ENCODE assay signal across 24 cellular contexts in genomic region chr19:45315304-45315703, GRCh38. TPM values are rescaled to one million over a fixed set of nuclear protein-coding genes. Genes with fewer than 3 reads are reported as not detected.
DNase-seq lines count a peak whose midpoint lies in the region; ATAC-seq, FAIRE-seq and TF ChIP-seq lines count a peak whose summit lies in the region.
"Had no signal": no experiment of that assay in that cellular context is flagged by ENCODE, and none has a peak within 500 bp of the region (broad histone marks: within the 10 kb centered on the region; RNA-seq: fewer than 3 reads in every experiment).

No MANE protein-coding gene starts in this region.

- H3K23ac ChIP-seq in neuronal stem cell (ENCODE audit: low read depth, low read length, poor library complexity): peak overlapping the region; percentile 20

- CTCF ChIA-PET in K562 (lab: Yijun Ruan, JAX; ENCODE audit: low intra/inter-chr PET ratio): no interaction called here

- peak overlapping the region in 1 of 2 experiments; percentile 75; a peak in 2 of 4 replicates for H3K9ac ChIP-seq in K562 (ENCODE audit: insufficient read depth in 1 of 2, low read depth in 2 of 2, low read length in 2 of 2)
- no peak overlapping the region for H3K9ac ChIP-seq in neuronal stem cell (ENCODE audit: low read depth, low read length, poor library complexity)
- peak overlapping the region in 1 of 3 donors; percentile 40 for H3K9ac ChIP-seq in skeletal muscle tissue (ENCODE audit: low read depth in 1 of 3, low read length in 3 of 3)

- FAIRE-seq in K562 (lab: Jason Lieb, UNC): no peak
- FAIRE-seq: A204.1, D721Med, G401.6, GM12891, GM18507, H54, HTR-8/SVneo had no signal

- H3K9me3 ChIP-seq in right cardiac atrium (ENCODE audit: control insufficient read depth, low read length) (no peaks in the 10 kb centered on the region), K562 (replicated peaks; ENCODE audit: control insufficient read depth, insufficient read depth, low read depth, low read length) (no peaks in the 10 kb centered on the region), neuronal stem cell (replicated peaks in 1 of 2; ENCODE audit: control insufficient read depth in 2 of 2, insufficient read depth in 1 of 2, low read depth in 1 of 2, low read length in 2 of 2) (no peaks in the 10 kb centered on the region), skeletal muscle tissue (ENCODE audit: control insufficient read depth in 3 of 3, low read length in 3 of 3) (no peaks in the 10 kb centered on the region), esophagus muscularis mucosa (no peaks in the 10 kb centered on the region)
- H3K9me3 ChIP-seq: Caco-2 had no signal

- no peaks in the 10 kb centered on the region for H3K36me3 ChIP-seq in K562 (ENCODE audit: control insufficient read depth, insufficient read depth, low read length)
- H3K36me3 ChIP-seq in neuronal stem cell (replicated peaks in 1 of 2; ENCODE audit: control insufficient read depth in 2 of 2, insufficient read depth in 2 of 2, low read length in 2 of 2): no peaks in the 10 kb centered on the region
- peaks cover 38 to 71% (median 58%) of the 10 kb centered on the region in 3 donors for H3K36me3 ChIP-seq in skeletal muscle tissue (ENCODE audit: control insufficient read depth in 3 of 3, insufficient read depth in 3 of 3, low read length in 3 of 3)
- H3K36me3 ChIP-seq in esophagus muscularis mucosa: peaks cover 0 to 53% (median 0%) of the 10 kb centered on the region in 4 donors

- peak overlapping the region; percentile 67 for H2BK15ac ChIP-seq in neuronal stem cell (ENCODE audit: low read length)

- no peak overlapping the region for H2BK120ac ChIP-seq in neuronal stem cell (ENCODE audit: low read depth, low read length)

- WGBS in right cardiac atrium: 68% methylated on average over 21 of the region's 21 CpGs
- WGBS in K562 (ENCODE audit: insufficient coverage, low coverage, missing lambda C conversion rate): 31% methylated on average over 16 of the region's 21 CpGs
- no CpG with 5 or more reads among the region's 21 CpGs for WGBS in neuronal stem cell (ENCODE audit: extremely low coverage in 2 of 2, insufficient read length in 2 of 2, insufficient replicate concordance in 1 of 2), 2 donors
- WGBS in esophagus muscularis mucosa: 50% methylated on average over 16 of the region's 21 CpGs

- BruUV-seq in K562 (replicated peaks; lab: Mats Ljungman, UMichigan): no TSS peak

- H3K27ac ChIP-seq in right cardiac atrium (ENCODE audit: low read length) (no peak overlapping the region), K562 (ENCODE audit: extremely low read depth, low read depth, low read length) (no peak overlapping the region), neuronal stem cell (replicated peaks; ENCODE audit: low read length) (no peak overlapping the region), skeletal muscle tissue (ENCODE audit: low read depth, low read length) (no peak overlapping the region), esophagus muscularis mucosa (replicated peaks in 1 of 4) (no peak overlapping the region)
- H3K27ac ChIP-seq: C4-2B had no signal

- H3K4me1 ChIP-seq in right cardiac atrium (ENCODE audit: control insufficient read depth, insufficient read depth, low read length): no peaks in the 10 kb centered on the region
- H3K4me1 ChIP-seq in K562 (replicated peaks in 1 of 2; ENCODE audit: control insufficient read depth in 2 of 2, insufficient read depth in 2 of 2, low read length in 2 of 2): peaks cover 0 to 20% of the 10 kb centered on the region in 2 experiments; a peak in 3 of 5 replicates
- H3K4me1 ChIP-seq in neuronal stem cell (ENCODE audit: control insufficient read depth in 2 of 2, insufficient read depth in 1 of 2, low read depth in 1 of 2, low read length in 2 of 2): no peaks in the 10 kb centered on the region
- H3K4me1 ChIP-seq in skeletal muscle tissue (ENCODE audit: control insufficient read depth in 3 of 3, insufficient read depth in 3 of 3, low read length in 3 of 3): peaks cover 34 to 74% (median 66%) of the 10 kb centered on the region in 3 donors
- peaks cover 0 to 3% (median 0%) of the 10 kb centered on the region in 4 donors for H3K4me1 ChIP-seq in esophagus muscularis mucosa
- H3K4me1 ChIP-seq: Caco-2 had no signal

- no peaks in the 10 kb centered on the region for H3K79me2 ChIP-seq in K562 (ENCODE audit: control insufficient read depth, insufficient read depth, low read length)

- H3K18ac ChIP-seq in neuronal stem cell (ENCODE audit: low read length): peak overlapping the region; percentile 76

- no peak overlapping the region for H2AFZ ChIP-seq in K562 (ENCODE audit: low read depth, low read length)
- no peak overlapping the region for H2AFZ ChIP-seq in neuronal stem cell (ENCODE audit: low read length)

- no peaks in the 10 kb centered on the region for H3K9me1 ChIP-seq in K562 (ENCODE audit: control insufficient read depth, insufficient read depth, low read length)

- POLR2A ChIA-PET in K562 (lab: Yijun Ruan, JAX): no interaction called here

- peak overlapping the region; percentile 38 for H3K14ac ChIP-seq in neuronal stem cell (ENCODE audit: low read length)

- TF ChIP-seq POLR2A in K562 (conservative IDR thresholded peaks at IDR 0.05) (no peak), esophagus muscularis mucosa (IDR thresholded peaks at IDR 0.05; ENCODE audit: low read depth) (no peak)

- no peak for TF ChIP-seq RAD21 in K562 (CRISPR knock-in tag; conservative IDR thresholded peaks at IDR 0.05 in 1 of 2, IDR thresholded peaks at IDR 0.05 in 1 of 2)

- peak overlapping the region; percentile 97 for H2AK5ac ChIP-seq in neuronal stem cell (ENCODE audit: low read depth, low read length)

- peak overlapping the region; percentile 43 for H4K8ac ChIP-seq in neuronal stem cell (ENCODE audit: low read depth, low read length)

- DNase-seq in right cardiac atrium (peak in 2 of 3 donors; percentile 50 to 52), cardiac septum (ENCODE audit: low spot score) (no peak), K562 (ENCODE audit: extremely low read depth in 1 of 4, low spot score in 3 of 4) (no peak), neuronal stem cell (ENCODE audit: low spot score) (no peak), esophagus muscularis mucosa (ENCODE audit: extremely low spot score) (no peak)
- DNase-seq: ACHN; Caco-2; CD4-positive, alpha-beta T cell; HFFc6; IMR-90; KBM-7 had no signal

- TF ChIP-seq EP300 in K562 (IDR thresholded peaks at IDR 0.05; ENCODE audit: low read length): no peak
- no peak for TF ChIP-seq EP300 in esophagus muscularis mucosa (IDR thresholded peaks at IDR 0.05)

- H2BK12ac ChIP-seq in neuronal stem cell (ENCODE audit: low read length): peak overlapping the region; percentile 41

- no peak overlapping the region for H3K4ac ChIP-seq in neuronal stem cell (ENCODE audit: low read length)

- no peaks in the 10 kb centered on the region for H3K27me3 ChIP-seq in right cardiac atrium (ENCODE audit: control insufficient read depth, insufficient read depth)
- no peaks in the 10 kb centered on the region; a peak in 1 of 5 replicates for H3K27me3 ChIP-seq in K562 (ENCODE audit: control insufficient read depth in 2 of 2, insufficient read depth in 2 of 2, low read length in 2 of 2)
- peaks cover 0 to 19% (median 10%) of the 10 kb centered on the region in 3 experiments for H3K27me3 ChIP-seq in neuronal stem cell (ENCODE audit: control insufficient read depth in 3 of 3, insufficient read depth in 3 of 3, low read depth in 1 of 3, low read length in 3 of 3)
- peaks cover 0 to 4% (median 0%) of the 10 kb centered on the region in 3 donors for H3K27me3 ChIP-seq in skeletal muscle tissue (ENCODE audit: control insufficient read depth in 3 of 3, insufficient read depth in 3 of 3, low read length in 3 of 3)
- peaks cover 0 to 13% (median 0%) of the 10 kb centered on the region in 4 donors for H3K27me3 ChIP-seq in esophagus muscularis mucosa

- in situ Hi-C loops in K562 (cut with MboI): no loop called here

- no peaks in the 10 kb centered on the region for H4K20me1 ChIP-seq in K562 (replicated peaks; ENCODE audit: control insufficient read depth, insufficient read depth, low read length)

- H3K4me3 ChIP-seq in right cardiac atrium (ENCODE audit: low read length) (no peak overlapping the region), K562 (no peak overlapping the region), neuronal stem cell (ENCODE audit: low read length in 2 of 2) (no peak overlapping the region), skeletal muscle tissue (ENCODE audit: low read length in 3 of 3) (peak overlapping the region in 2 of 3 donors; percentile 13 to 35), esophagus muscularis mucosa (no peak overlapping the region)

- TF ChIP-seq CTCF in K562 (IDR thresholded peaks at IDR 0.05 in 2 of 3, conservative IDR thresholded peaks at IDR 0.05 in 1 of 3; ENCODE audit: insufficient read depth in 2 of 3, low read depth in 1 of 3, low read length in 3 of 3) (no peak), esophagus muscularis mucosa (IDR thresholded peaks at IDR 0.05) (no peak)

- H2BK5ac ChIP-seq in neuronal stem cell (ENCODE audit: low read length): peak overlapping the region; percentile 66

- H3K4me2 ChIP-seq in K562 (ENCODE audit: insufficient read depth, low read length): no peak overlapping the region
- H3K4me2 ChIP-seq in neuronal stem cell (ENCODE audit: insufficient read depth, low read length, poor library complexity, severe bottlenecking): no peak overlapping the region

- no peaks in the 10 kb centered on the region for H3K79me1 ChIP-seq in neuronal stem cell (ENCODE audit: low read depth, low read length)

- no peak overlapping the region for H4K91ac ChIP-seq in neuronal stem cell (ENCODE audit: low read depth, low read length, poor library complexity)

- intact Hi-C loops in right cardiac atrium (cut with DNase I): no loop called here
- intact Hi-C loops in cardiac septum (cut with DNase I): no loop called here
- intact Hi-C loops in K562 (cut with micrococcal nuclease): no loop called here
- intact Hi-C loops in esophagus muscularis mucosa (cut with DNase I): no loop called here

- ATAC-seq in right cardiac atrium (no peak), K562 (peak; percentile 35), GM21619 (IDR thresholded peaks at IDR 0.05; ENCODE audit: unreplicated experiment) (no peak), HG02678 (IDR thresholded peaks at IDR 0.05; ENCODE audit: unreplicated experiment) (no peak)
- ATAC-seq: HCT116 had no signal

RNA-seq across cellular contexts. Expression of gene CKM, which starts 7.4 kb away (rescaled TPM):
- total RNA-seq in right cardiac atrium (1,000 to 10,000 TPM; 2,910 to 4,826 (median 3,330) TPM), cardiac septum (2,391 TPM), K562 (2014; rRNA removed) (not detected in 2 replicates), K562 (2014; rRNA removed; fragmentation: Illumina TruSeq; extraction: Trizol) (not detected in 2 replicates), K562 (2015; rRNA removed; fragmentation: Illumina TruSeq; extraction: Trizol) (0.14 and 0.15 TPM in 2 replicates), K562 (2021) (0.09 and 0.11 TPM in 2 replicates), skeletal muscle tissue (3,746 TPM), esophagus muscularis mucosa (1 to 10 TPM in 2 of 4 donors, under 1 TPM in 1, not detected in 1; 0.66 to 1.4 (median 1.1) TPM)
- polyA plus RNA-seq in right cardiac atrium (5,160 TPM), K562 (2011; rRNA removed) (0.47 TPM in 1 of 2 replicates, not detected in the other), K562 (2014; fragmentation: Illumina TruSeq; extraction: Trizol) (not detected in 2 replicates), K562 (2014; fragmentation: Nextera tagmentation; extraction: Ambion mirVana) (under 1 TPM; 0.06 TPM), K562 (2014; rRNA removed) (0.08 and 0.17 TPM in 2 replicates)
- not detected in 2 replicates for total RNA-seq in K562 (2011; cell fraction: chromatin; rRNA removed; ENCODE audit: low replicate concordance)
- not detected in 2 replicates for total RNA-seq in K562 (2011; cell fraction: nucleolus; rRNA removed)
- total RNA-seq in K562 (2011; cell fraction: nucleoplasm; rRNA removed): not detected in 2 replicates
- polyA plus RNA-seq in K562 (2011; cell fraction: cytosol; rRNA removed): 0.22 and 0.62 TPM in 2 replicates
- 0.10 and 0.70 TPM in 2 replicates for polyA plus RNA-seq in K562 (2011; cell fraction: nucleus; rRNA removed)
- 0.13 and 0.30 TPM in 2 replicates for polyA plus RNA-seq in K562 (2012)
- polyA minus RNA-seq in K562 (2011; rRNA and poly(A)+ RNA removed): 0.18 TPM in 1 of 2 replicates, not detected in the other
- polyA minus RNA-seq in K562 (2011; cell fraction: cytosol; rRNA and poly(A)+ RNA removed): not detected in 2 replicates
- 0.33 TPM in 1 of 2 replicates, not detected in the other for polyA minus RNA-seq in K562 (2011; cell fraction: nucleus; rRNA and poly(A)+ RNA removed)
- not detected for polyA plus RNA-seq in neuronal stem cell (2013, experiment 1 of 2)
- polyA plus RNA-seq in neuronal stem cell (2013, experiment 2 of 2): not detected
- total RNA-seq: Caco-2; CD4-positive, alpha-beta T cell; HFFc6; IMR-90 had no signal
- polyA plus RNA-seq: BJ, IMR-90 had no signal

RNA-seq across cellular contexts. Expression of gene KLC3, which starts 25.2 kb away (rescaled TPM):
- not detected for total RNA-seq in right cardiac atrium
- 0.18 TPM for polyA plus RNA-seq in right cardiac atrium
- total RNA-seq in cardiac septum: not detected
- 0.86 and 1.9 TPM in 2 replicates for total RNA-seq in K562 (2011; cell fraction: chromatin; rRNA removed; ENCODE audit: low replicate concordance)
- total RNA-seq in K562 (2011; cell fraction: nucleolus; rRNA removed): 1.3 and 1.6 TPM in 2 replicates
- 1.5 and 1.6 TPM in 2 replicates for total RNA-seq in K562 (2011; cell fraction: nucleoplasm; rRNA removed)
- total RNA-seq in K562 (2014; rRNA removed): 1.2 and 1.3 TPM in 2 replicates
- total RNA-seq in K562 (2014; rRNA removed; fragmentation: Illumina TruSeq; extraction: Trizol): 0.22 TPM in 1 of 2 replicates, not detected in the other
- 0.19 TPM in 1 of 2 replicates, not detected in the other for total RNA-seq in K562 (2015; rRNA removed; fragmentation: Illumina TruSeq; extraction: Trizol)
- 0.56 and 0.71 TPM in 2 replicates for total RNA-seq in K562 (2021)
- polyA plus RNA-seq in K562 (2011; rRNA removed): 0.60 and 0.95 TPM in 2 replicates
- polyA plus RNA-seq in K562 (2011; cell fraction: cytosol; rRNA removed): 0.80 and 1.6 TPM in 2 replicates
- polyA plus RNA-seq in K562 (2011; cell fraction: nucleus; rRNA removed): 1.0 and 2.1 TPM in 2 replicates
- 0.55 and 0.86 TPM in 2 replicates for polyA plus RNA-seq in K562 (2012)
- polyA plus RNA-seq in K562 (2014; fragmentation: Illumina TruSeq; extraction: Trizol): 0.21 and 0.43 TPM in 2 replicates
- polyA plus RNA-seq in K562 (2014; fragmentation: Nextera tagmentation; extraction: Ambion mirVana): under 1 TPM in 1 of 2 experiments, not detected in 1; 0.03 TPM
- 0.58 and 0.90 TPM in 2 replicates for polyA plus RNA-seq in K562 (2014; rRNA removed)
- 0.15 and 0.35 TPM in 2 replicates for polyA minus RNA-seq in K562 (2011; rRNA and poly(A)+ RNA removed)
- polyA minus RNA-seq in K562 (2011; cell fraction: cytosol; rRNA and poly(A)+ RNA removed): 1.0 TPM in 1 of 2 replicates, not detected in the other
- 0.22 TPM in 1 of 2 replicates, not detected in the other for polyA minus RNA-seq in K562 (2011; cell fraction: nucleus; rRNA and poly(A)+ RNA removed)
- 0.11 TPM for polyA plus RNA-seq in neuronal stem cell (2013, experiment 1 of 2)
- polyA plus RNA-seq in neuronal stem cell (2013, experiment 2 of 2): 0.11 TPM
- total RNA-seq in skeletal muscle tissue: 0.52 TPM
- total RNA-seq in esophagus muscularis mucosa: not detected
- total RNA-seq: CD4-positive, alpha-beta T cell; HFFc6 had no signal

RNA-seq across cellular contexts. Expression of gene ERCC2, which starts 55.1 kb away (rescaled TPM):
- total RNA-seq in right cardiac atrium: 10 to 100 TPM; 11.1 to 15.7 (median 12.2) TPM
- polyA plus RNA-seq in right cardiac atrium: 9.6 TPM
- 12.4 TPM for total RNA-seq in cardiac septum
- 133 and 285 TPM in 2 replicates for total RNA-seq in K562 (2011; cell fraction: chromatin; rRNA removed; ENCODE audit: low replicate concordance)
- total RNA-seq in K562 (2011; cell fraction: nucleolus; rRNA removed): 121 and 134 TPM in 2 replicates
- total RNA-seq in K562 (2011; cell fraction: nucleoplasm; rRNA removed): 92.9 and 95.2 TPM in 2 replicates
- total RNA-seq in K562 (2014; rRNA removed): 26.4 and 29.8 TPM in 2 replicates
- total RNA-seq in K562 (2014; rRNA removed; fragmentation: Illumina TruSeq; extraction: Trizol): 12.0 and 15.0 TPM in 2 replicates
- total RNA-seq in K562 (2015; rRNA removed; fragmentation: Illumina TruSeq; extraction: Trizol): 12.9 and 13.9 TPM in 2 replicates
- total RNA-seq in K562 (2021): 55.9 and 57.7 TPM in 2 replicates
- polyA plus RNA-seq in K562 (2011; rRNA removed): 23.4 and 52.4 TPM in 2 replicates
- polyA plus RNA-seq in K562 (2011; cell fraction: cytosol; rRNA removed): 23.5 and 48.2 TPM in 2 replicates
- polyA plus RNA-seq in K562 (2011; cell fraction: nucleus; rRNA removed): 142 and 172 TPM in 2 replicates
- 37.7 and 45.1 TPM in 2 replicates for polyA plus RNA-seq in K562 (2012)
- polyA plus RNA-seq in K562 (2014; fragmentation: Illumina TruSeq; extraction: Trizol): 28.5 and 32.7 TPM in 2 replicates
- polyA plus RNA-seq in K562 (2014; fragmentation: Nextera tagmentation; extraction: Ambion mirVana): 1 to 10 TPM; 2.2 to 2.4 TPM
- polyA plus RNA-seq in K562 (2014; rRNA removed): 31.1 and 31.6 TPM in 2 replicates
- 51.5 and 54.5 TPM in 2 replicates for polyA minus RNA-seq in K562 (2011; rRNA and poly(A)+ RNA removed)
- 26.8 and 33.6 TPM in 2 replicates for polyA minus RNA-seq in K562 (2011; cell fraction: cytosol; rRNA and poly(A)+ RNA removed)
- 37.0 and 57.0 TPM in 2 replicates for polyA minus RNA-seq in K562 (2011; cell fraction: nucleus; rRNA and poly(A)+ RNA removed)
- polyA plus RNA-seq in neuronal stem cell (2013, experiment 1 of 2): 68.8 TPM
- 73.1 TPM for polyA plus RNA-seq in neuronal stem cell (2013, experiment 2 of 2)
- total RNA-seq in skeletal muscle tissue: 7.3 TPM
- 10 to 100 TPM in 2 of 4 donors, 1 to 10 TPM in 2; 6.5 to 16.6 (median 11.4) TPM for total RNA-seq in esophagus muscularis mucosa

Comparison
In these comparisons a context has a peak if more than half of its experiments do, and no peak if none do; other contexts are left out.
1. DNase-seq: peak in right cardiac atrium (2 of 3); none in cardiac septum (single experiment), K562 (0 of 4), neuronal stem cell (single experiment) and esophagus muscularis mucosa (single experiment).
2. H3K4me3 ChIP-seq: peak in skeletal muscle tissue (2 of 3); none in right cardiac atrium (single experiment), K562 (single experiment), neuronal stem cell (0 of 2) and esophagus muscularis mucosa (0 of 4).
3. RNA of gene CKM, which starts 7.4 kb away (total RNA-seq): 3,746 TPM in skeletal muscle tissue (single experiment), 2,910 to 4,826 TPM in right cardiac atrium and 2,391 TPM in cardiac septum (single experiment); 0.66 to 1.4 TPM in esophagus muscularis mucosa and 0.09 to 0.15 TPM in K562; every median in the first group is over 100 times any median in the second.